1 cellular context compared by ENCODE assay signal in genomic region chr19:2269244-2270156, GRCh38.
TF ChIP-seq lines count a peak whose summit lies in the region.

No MANE protein-coding gene starts in this region.

TF ChIP-seq in HepG2, 621 proteins besides CTCF, POLR2A, EP300 and RAD21 (continued from another document and continues in another):
- TF ChIP-seq, protein P1, sequence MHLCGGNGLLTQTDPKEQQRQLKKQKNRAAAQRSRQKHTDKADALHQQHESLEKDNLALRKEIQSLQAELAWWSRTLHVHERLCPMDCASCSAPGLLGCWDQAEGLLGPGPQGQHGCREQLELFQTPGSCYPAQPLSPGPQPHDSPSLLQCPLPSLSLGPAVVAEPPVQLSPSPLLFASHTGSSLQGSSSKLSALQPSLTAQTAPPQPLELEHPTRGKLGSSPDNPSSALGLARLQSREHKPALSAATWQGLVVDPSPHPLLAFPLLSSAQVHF (CRISPR knock-in tag; IDR thresholded peaks at IDR 0.05), result peak; percentile 67; the same call in 1 of the 2 replicates
- TF ChIP-seq HMGXB3 (CRISPR knock-in tag; IDR thresholded peaks at IDR 0.05; ENCODE audit: borderline replicate concordance) (no peak), REPIN1 (CRISPR knock-in tag; IDR thresholded peaks at IDR 0.05; ENCODE audit: borderline replicate concordance, low read depth) (peak; percentile 58; the same call in 1 of the 2 replicates), HDAC2 (CRISPR knock-in tag; IDR thresholded peaks at IDR 0.05) (peak; percentile 8; the same call in 1 of the 2 replicates), HMG20B (CRISPR knock-in tag; conservative IDR thresholded peaks at IDR 0.05) (0 out of 2 replicates have a peak, but pooled peaks have one; percentile 56), HOXD1 (CRISPR knock-in tag; IDR thresholded peaks at IDR 0.05) (peak; percentile 44; the same call in 1 of the 2 replicates), ZNF230 (CRISPR knock-in tag; IDR thresholded peaks at IDR 0.05) (peak; percentile 55; the same call in 1 of the 2 replicates), GZF1 (CRISPR knock-in tag; IDR thresholded peaks at IDR 0.05) (peak; percentile 61; the same call in 1 of the 2 replicates), ZNF605 (CRISPR knock-in tag; IDR thresholded peaks at IDR 0.05) (peak; percentile 74), ZNF503 (CRISPR knock-in tag; IDR thresholded peaks at IDR 0.05) (0 out of 2 replicates have a peak, but pooled peaks have one; percentile 9), ZBTB40 (IDR thresholded peaks at IDR 0.05) (no peak), ZBTB40 (CRISPR knock-in tag; IDR thresholded peaks at IDR 0.05) (peak; percentile 55; the same call in 1 of the 2 replicates), ZNF234 (CRISPR knock-in tag; conservative IDR thresholded peaks at IDR 0.05) (peak; percentile 81; the same call in 1 of the 2 replicates), ZBED4 (CRISPR knock-in tag; IDR thresholded peaks at IDR 0.05; ENCODE audit: borderline replicate concordance) (peak; percentile 50; the same call in 1 of the 2 replicates), ZMAT3 (CRISPR knock-in tag; conservative IDR thresholded peaks at IDR 0.05) (0 out of 2 replicates have a peak, but pooled peaks have one; percentile 31), ZNF777 (CRISPR knock-in tag; IDR thresholded peaks at IDR 0.05) (peak; percentile 43; the same call in 1 of the 2 replicates), TIGD3 (CRISPR knock-in tag; IDR thresholded peaks at IDR 0.05; ENCODE audit: borderline replicate concordance) (0 out of 2 replicates have a peak, but pooled peaks have one; percentile 66), ZNF788 (CRISPR knock-in tag; IDR thresholded peaks at IDR 0.05; ENCODE audit: borderline replicate concordance) (peak; percentile 79; the same call in 1 of the 2 replicates), ZNF124 (CRISPR knock-in tag; IDR thresholded peaks at IDR 0.05) (peak; percentile 76; the same call in 1 of the 2 replicates), MYPOP (CRISPR knock-in tag; IDR thresholded peaks at IDR 0.05) (peak; percentile 88), MATR3 (CRISPR knock-in tag; IDR thresholded peaks at IDR 0.05) (no peak), REXO4 (CRISPR knock-in tag; IDR thresholded peaks at IDR 0.05; ENCODE audit: borderline replicate concordance) (no peak), TEAD3 (CRISPR knock-in tag; optimal IDR thresholded peaks at IDR 0.05; ENCODE audit: borderline replicate concordance) (peak; percentile 27), ZNF737 (CRISPR knock-in tag; IDR thresholded peaks at IDR 0.05; ENCODE audit: borderline replicate concordance) (peak; percentile 93; the same call in 1 of the 2 replicates), DZIP1 (CRISPR knock-in tag; IDR thresholded peaks at IDR 0.05) (0 out of 2 replicates have a peak, but pooled peaks have one; percentile 73)
